In genomic region chr13:51297556-51297955, GRCh38 we compare ENCODE assay signal across 30 cellular contexts. TPM values are rescaled to one million over a fixed set of nuclear protein-coding genes. Genes with fewer than 3 reads are reported as not detected.
DNase-seq lines count a peak whose midpoint lies in the region; ATAC-seq and TF ChIP-seq lines count a peak whose summit lies in the region.
"Had no signal": no experiment of that assay in that cellular context is flagged by ENCODE, and none has a peak within 500 bp of the region (broad histone marks: within the 10 kb centered on the region; RNA-seq: fewer than 3 reads in every experiment).

No MANE protein-coding gene starts in this region.

- POLR2A ChIA-PET in OCI-LY7 (lab: Charles Lee), result interaction anchor here (0.6 to 1.8 kb wide), 2 partner anchors 61 to 229 kb away, joined by 3 to 4 read pairs; no protein-coding TSS in a partner anchor

- H3K4me2 ChIP-seq in OCI-LY7 (ENCODE audit: low read length), result no peak overlapping the region
- H3K4me2 ChIP-seq: BLaER1 treated with 17β-estradiol and CSF1 and Interleukin-3, amounts not matched to agents 10 nM and 100 nM; hepatocyte had no signal

- peaks cover 1% of the 10 kb centered on the region for H3K27me3 ChIP-seq in GM06990 (replicated peaks; ENCODE audit: control insufficient read depth, insufficient read depth, low read length)
- H3K27me3 ChIP-seq: BLaER1 treated with 17β-estradiol and CSF1 and Interleukin-3, amounts not matched to agents 10 nM and 100 nM; brain microvascular endothelial cell; esophagus muscularis mucosa; hepatocyte; MG63; right atrium auricular region; uterus had no signal

- no peaks in the 10 kb centered on the region for H4K20me1 ChIP-seq in OCI-LY7 (ENCODE audit: insufficient read depth, low read length)
- H4K20me1 ChIP-seq: BLaER1 treated with 17β-estradiol and CSF1 and Interleukin-3, amounts not matched to agents 10 nM and 100 nM had no signal

- H2AFZ ChIP-seq in OCI-LY7 (ENCODE audit: low read length), result no peak overlapping the region
- H2AFZ ChIP-seq: hepatocyte, parathyroid adenoma had no signal

- H3K36me3 ChIP-seq in GM06990 (ENCODE audit: control insufficient read depth, insufficient read depth, low read length) (no peaks in the 10 kb centered on the region), OCI-LY7 (ENCODE audit: insufficient read depth, low read length) (no peaks in the 10 kb centered on the region)
- H3K36me3 ChIP-seq: BLaER1 treated with 17β-estradiol and CSF1 and Interleukin-3, amounts not matched to agents 10 nM and 100 nM; brain microvascular endothelial cell; esophagus muscularis mucosa; MG63; right atrium auricular region; uterus had no signal

- H3K79me2 ChIP-seq in OCI-LY7 (ENCODE audit: insufficient read depth, low read depth, low read length), result no peaks in the 10 kb centered on the region
- H3K79me2 ChIP-seq: hepatocyte, parathyroid adenoma had no signal

- no peak for ATAC-seq in omental fat pad (ENCODE audit: low FRiP score)
- ATAC-seq: activated T-cell treated with anti-CD3 and anti-CD28 coated beads, Interleukin-2, amount 50 U/mL, for 4 hours; left ventricle myocardium superior had no signal

- no peak overlapping the region for H3K27ac ChIP-seq in OCI-LY7 (ENCODE audit: low read depth, low read length, poor library complexity, severe bottlenecking)
- H3K27ac ChIP-seq: BLaER1 treated with 17β-estradiol and CSF1 and Interleukin-3, amounts not matched to agents 10 nM and 100 nM; brain microvascular endothelial cell; esophagus muscularis mucosa; hepatocyte; parathyroid adenoma; right atrium auricular region; uterus had no signal

- H3K9me2 ChIP-seq in OCI-LY7 (ENCODE audit: insufficient read depth, low read length), result no peaks in the 10 kb centered on the region

- no peaks in the 10 kb centered on the region for H3K4me1 ChIP-seq in OCI-LY7 (ENCODE audit: insufficient read depth, low read length, poor library complexity, severe bottlenecking)
- H3K4me1 ChIP-seq: parathyroid adenoma, right atrium auricular region had no signal

- H3K9me3 ChIP-seq in OCI-LY7 (ENCODE audit: low read length), result no peaks in the 10 kb centered on the region
- H3K9me3 ChIP-seq: BLaER1 treated with 17β-estradiol and CSF1 and Interleukin-3, amounts not matched to agents 10 nM and 100 nM; esophagus muscularis mucosa; MG63; right atrium auricular region; uterus had no signal

- DNase-seq in GM06990 (ENCODE audit: extremely low read depth, insufficient read length) (no peak), GM13977 (ENCODE audit: low spot score) (no peak), OCI-LY7 (ENCODE audit: low spot score) (peak; percentile 5), epithelial cell of esophagus (ENCODE audit: low read depth) (no peak), midbrain (lab: John Stamatoyannopoulos, UW) (no peak), omental fat pad (ENCODE audit: low spot score) (no peak), superior temporal gyrus (ENCODE audit: extremely low spot score) (no peak)
- DNase-seq: activated CD4-positive, alpha-beta T cell treated with anti-CD3 and anti-CD28 coated beads, Interleukin-2, amount 10 ng/mL, durations not matched to agents 24 days and 14 days; activated naive CD4-positive, alpha-beta T cell treated with Interleukin-2 at 50 U/mL for 16 hours; activated T-cell treated with anti-CD3 and anti-CD28 coated beads, Interleukin-2, amount 50 U/mL, for 4 hours; brain microvascular endothelial cell; COR-L47; DMS79 treated with DMSO at 0.1 percent for 48 hours; effector memory CD4-positive, alpha-beta T cell; left ventricle myocardium superior; MG63; NCI-H1436 treated with DMSO at 0.1 percent for 48 hours; NCI-H774; SIG-M5; stimulated activated CD4-positive, alpha-beta T cell treated with anti-CD3 and anti-CD28 coated beads, Interleukin-12 subunit alpha, Interleukin-12 subunit beta, amount 100 ng/mL, for 4 hours; stimulated activated CD4-positive, alpha-beta T cell treated with anti-CD3 and anti-CD28 coated beads, Interleukin-4, amount 100 ng/mL, for 24 hours; stimulated activated naive B cell treated with anti-CD40 and anti-IgM and Interleukin-4, amounts not matched to agents 10 μg/mL and 1 μg/mL and 100 μg/mL, for 72 hours; T-helper 1 cell; uterus had no signal

- intact Hi-C loops in OCI-LY7 (cut with micrococcal nuclease; ENCODE audit: unreplicated experiment), result no loop called here

- CTCF ChIA-PET in OCI-LY7 (lab: Charles Lee; ENCODE audit: unreplicated experiment), result no interaction called here

- in situ Hi-C loops in GM13977 (cut with MboI; ENCODE audit: low pct_unique_long_range_greater_than_20kb, low sequenced_read_pairs, unreplicated experiment), result no loop called here

- BruUV-seq in OCI-LY7 (replicated peaks; lab: Mats Ljungman, UMichigan), result no TSS peak

- TF ChIP-seq CTCF in GM06990 (IDR thresholded peaks at IDR 0.05; ENCODE audit: insufficient read depth, low read length, poor library complexity, severe bottlenecking) (peak; percentile 21), GM13977 (IDR thresholded peaks at IDR 0.05; ENCODE audit: extremely low read depth, insufficient read depth, missing control alignments) (peak; percentile 32), OCI-LY7 (conservative IDR thresholded peaks at IDR 0.05; ENCODE audit: low read length) (peak; percentile 37), epithelial cell of esophagus (IDR thresholded peaks at IDR 0.05; ENCODE audit: insufficient read depth, low read depth, low read length, missing control alignments) (peak; percentile 18), omental fat pad (IDR thresholded peaks at IDR 0.05) (no peak)

- H3K4me3 ChIP-seq in GM06990 (replicated peaks; ENCODE audit: low read depth, low read length) (no peak overlapping the region), OCI-LY7 (ENCODE audit: low read depth, low read length, poor library complexity, severe bottlenecking) (no peak overlapping the region), epithelial cell of esophagus (ENCODE audit: low read length) (no peak overlapping the region)
- H3K4me3 ChIP-seq: BLaER1 treated with 17β-estradiol and CSF1 and Interleukin-3, amounts not matched to agents 10 nM and 100 nM; esophagus muscularis mucosa; hepatocyte; MG63; right atrium auricular region; uterus had no signal

RNA-seq across cellular contexts. Expression of gene SERPINE3, which starts 41.9 kb away (rescaled TPM):
- not detected in 2 replicates for total RNA-seq in OCI-LY7 (2014; rRNA removed; shearing (Covaris generic))
- total RNA-seq in OCI-LY7 (2022), result not detected in 2 replicates
- 1 to 10 TPM in 2 of 4 donors, not detected in 2; 1.6 to 8.8 TPM for total RNA-seq in omental fat pad
- total RNA-seq: activated CD4-positive, alpha-beta T cell treated with anti-CD3 and anti-CD28 coated beads, Interleukin-2, amount 10 ng/mL, durations not matched to agents 24 days and 14 days; activated T-cell treated with anti-CD3 and anti-CD28 coated beads, Interleukin-2, amount 50 U/mL, for 4 hours; chondrocyte; esophagus muscularis mucosa; left ventricle myocardium superior; right atrium auricular region had no signal

Comparison
In these comparisons a context has a peak if more than half of its experiments do, and no peak if none do; other contexts are left out.
1. CTCF ChIP-seq: peak in GM06990 (single experiment), GM13977 (single experiment), OCI-LY7 (single experiment) and epithelial cell of esophagus (single experiment); none in omental fat pad (0 of 3).